Comparison of ENCODE assay signal across 27 cellular contexts in genomic region chr12:22447223-22447622, GRCh38.
A peak's percentile ranks its signal among the peaks of the same experiment; 100 is the strongest.
DNase-seq lines count a peak whose midpoint lies in the region; TF ChIP-seq lines count a peak whose summit lies in the region.
"Had no signal": no experiment of that assay in that cellular context is flagged by ENCODE, and none has a peak within 500 bp of the region (broad histone marks: within the 10 kb centered on the region; RNA-seq: fewer than 3 reads in every experiment).

No MANE protein-coding gene starts in this region.

- intact Hi-C loops in left ventricle myocardium inferior (cut with micrococcal nuclease): loop anchor here (10.0 kb wide), 1 partner anchor 362 kb away; no protein-coding TSS in a partner anchor

- no peaks in the 10 kb centered on the region for H3K9me3 Mint-ChIP-seq in activated T-cell treated with anti-CD3 and anti-CD28 coated beads, Interleukin-2, amount 50 U/mL, for 24 hours
- H3K9me3 Mint-ChIP-seq: activated B cell treated with CpG ODN at 0.5 μM for 24 hours; activated CD4-positive, alpha-beta memory T cell treated with anti-CD3 and anti-CD28 coated beads for 36 hours; activated naive CD8-positive, alpha-beta T cell treated with anti-CD3 and anti-CD28 coated beads, Interleukin-2, amount 50 U/mL, for 24 hours; brain; CD8-positive, alpha-beta memory T cell; endodermal cell; naive thymus-derived CD4-positive, alpha-beta T cell; stimulated activated naive CD8-positive, alpha-beta T cell treated with anti-CD3 and anti-CD28 coated beads, Interleukin-15, Interleukin-2, amounts not matched to agents 100 ng/mL and 50 ng/mL, for 24 hours had no signal

- H3K4me3 ChIP-seq in HFF-Myc (replicated peaks; ENCODE audit: low read depth, low read length): no peak overlapping the region
- no peak overlapping the region for H3K4me3 ChIP-seq in fibroblast of villous mesenchyme (ENCODE audit: low read depth, low read length)
- no peak overlapping the region for H3K4me3 ChIP-seq in left ventricle myocardium inferior
- H3K4me3 ChIP-seq: colonic mucosa, heart left ventricle, left lung, right atrium auricular region, tibial artery had no signal

- no peaks in the 10 kb centered on the region for H3K9me3 ChIP-seq in left ventricle myocardium inferior (replicated peaks)
- H3K9me3 ChIP-seq: colonic mucosa, heart left ventricle, left lung, right atrium auricular region, tibial artery had no signal

- no peak overlapping the region for H3K27ac Mint-ChIP-seq in activated T-cell treated with anti-CD3 and anti-CD28 coated beads, Interleukin-2, amount 50 U/mL, for 24 hours
- H3K27ac Mint-ChIP-seq: activated B cell treated with CpG ODN at 0.5 μM for 24 hours; activated CD4-positive, alpha-beta memory T cell treated with anti-CD3 and anti-CD28 coated beads for 36 hours; activated naive CD8-positive, alpha-beta T cell treated with anti-CD3 and anti-CD28 coated beads, Interleukin-2, amount 50 U/mL, for 24 hours; endodermal cell; stimulated activated naive CD8-positive, alpha-beta T cell treated with anti-CD3 and anti-CD28 coated beads, Interleukin-15, Interleukin-2, amounts not matched to agents 100 ng/mL and 50 ng/mL, for 24 hours had no signal

- H3K4me1 Mint-ChIP-seq in activated T-cell treated with anti-CD3 and anti-CD28 coated beads, Interleukin-2, amount 50 U/mL, for 24 hours (ENCODE audit: low read depth): peaks cover 3% of the 10 kb centered on the region
- H3K4me1 Mint-ChIP-seq: activated B cell treated with CpG ODN at 0.5 μM for 24 hours; activated naive CD8-positive, alpha-beta T cell treated with anti-CD3 and anti-CD28 coated beads, Interleukin-2, amount 50 U/mL, for 24 hours had no signal

- DNase-seq in EH (ENCODE audit: low read depth) (peak; percentile 14), HFF-Myc (ENCODE audit: extremely low read depth, low read depth) (peak; percentile 21), NCI-H524 (lab: John Stamatoyannopoulos, UW) (peak; percentile 53 to 81), fibroblast of villous mesenchyme (ENCODE audit: low read depth) (peak; percentile 13), NCI-H2196 (lab: John Stamatoyannopoulos, UW; ENCODE audit: unreplicated experiment) (no peak), left ventricle myocardium inferior (no peak)
- DNase-seq in activated T-cell treated with anti-CD3 and anti-CD28 coated beads, Interleukin-2, amount 50 U/mL, for 24 hours: no peak
- DNase-seq: activated B cell treated with CpG ODN at 0.5 μM for 24 hours; activated CD4-positive, alpha-beta memory T cell treated with anti-CD3 and anti-CD28 coated beads for 36 hours; activated gamma-delta T cell; activated naive CD8-positive, alpha-beta T cell treated with anti-CD3 and anti-CD28 coated beads, Interleukin-2, amount 50 U/mL, for 24 hours; AML-193; CD8-positive, alpha-beta memory T cell; colonic mucosa; DND-41; heart left ventricle; KG1; left lung; naive thymus-derived CD4-positive, alpha-beta T cell; NCI-H345; RPMI8226; stimulated activated CD4-positive, alpha-beta T cell treated with anti-CD3 and anti-CD28 coated beads, Interleukin-4, amount 100 ng/mL, for 24 hours; tibial artery had no signal

- TF ChIP-seq CTCF in HFF-Myc (IDR thresholded peaks at IDR 0.05; ENCODE audit: low read depth, low read length, missing control alignments) (no peak), fibroblast of villous mesenchyme (IDR thresholded peaks at IDR 0.05; ENCODE audit: insufficient read depth, low read depth, low read length) (no peak), left ventricle myocardium inferior (IDR thresholded peaks at IDR 0.05; ENCODE audit: borderline replicate concordance) (no peak)

- no peak overlapping the region for H3K27ac ChIP-seq in left ventricle myocardium inferior (replicated peaks)
- H3K27ac ChIP-seq: colonic mucosa, heart left ventricle, left lung, right atrium auricular region, tibial artery had no signal

- H3K36me3 ChIP-seq in left ventricle myocardium inferior: peaks cover 26% of the 10 kb centered on the region
- H3K36me3 ChIP-seq: colonic mucosa, left lung, right atrium auricular region had no signal

- no peak overlapping the region for H3K4me3 Mint-ChIP-seq in activated T-cell treated with anti-CD3 and anti-CD28 coated beads, Interleukin-2, amount 50 U/mL, for 24 hours
- H3K4me3 Mint-ChIP-seq: activated B cell treated with CpG ODN at 0.5 μM for 24 hours; activated CD4-positive, alpha-beta memory T cell treated with anti-CD3 and anti-CD28 coated beads for 36 hours; activated naive CD8-positive, alpha-beta T cell treated with anti-CD3 and anti-CD28 coated beads, Interleukin-2, amount 50 U/mL, for 24 hours; brain; CD8-positive, alpha-beta memory T cell; endodermal cell; naive thymus-derived CD4-positive, alpha-beta T cell; stimulated activated naive CD8-positive, alpha-beta T cell treated with anti-CD3 and anti-CD28 coated beads, Interleukin-15, Interleukin-2, amounts not matched to agents 100 ng/mL and 50 ng/mL, for 24 hours had no signal

- peaks cover 18% of the 10 kb centered on the region for H3K36me3 Mint-ChIP-seq in activated T-cell treated with anti-CD3 and anti-CD28 coated beads, Interleukin-2, amount 50 U/mL, for 24 hours (ENCODE audit: low read depth)

- no peaks in the 10 kb centered on the region for H3K27me3 ChIP-seq in left ventricle myocardium inferior (ENCODE audit: low read depth)
- H3K27me3 ChIP-seq: colonic mucosa, heart left ventricle, left lung, right atrium auricular region, tibial artery had no signal

- H3K4me1 ChIP-seq in left ventricle myocardium inferior: no peaks in the 10 kb centered on the region
- H3K4me1 ChIP-seq: colonic mucosa, left lung, tibial artery had no signal

- H3K27me3 Mint-ChIP-seq in activated T-cell treated with anti-CD3 and anti-CD28 coated beads, Interleukin-2, amount 50 U/mL, for 24 hours: no peaks in the 10 kb centered on the region
- H3K27me3 Mint-ChIP-seq: activated B cell treated with CpG ODN at 0.5 μM for 24 hours; activated CD4-positive, alpha-beta memory T cell treated with anti-CD3 and anti-CD28 coated beads for 36 hours; activated naive CD8-positive, alpha-beta T cell treated with anti-CD3 and anti-CD28 coated beads, Interleukin-2, amount 50 U/mL, for 24 hours; brain; CD8-positive, alpha-beta memory T cell; stimulated activated naive CD8-positive, alpha-beta T cell treated with anti-CD3 and anti-CD28 coated beads, Interleukin-15, Interleukin-2, amounts not matched to agents 100 ng/mL and 50 ng/mL, for 24 hours had no signal

Comparison
In these comparisons a context has a peak if more than half of its experiments do, and no peak if none do; other contexts are left out.
1. DNase-seq: peak in EH (single experiment), HFF-Myc (single experiment), NCI-H524 (2 of 2) and fibroblast of villous mesenchyme (single experiment); none in NCI-H2196 (single experiment), activated T-cell treated with anti-CD3 and anti-CD28 coated beads, Interleukin-2, amount 50 U/mL, for 24 hours (single experiment) and left ventricle myocardium inferior (single experiment).